ENCODE assay signal across 8 cellular contexts in the genomic region with DNA sequence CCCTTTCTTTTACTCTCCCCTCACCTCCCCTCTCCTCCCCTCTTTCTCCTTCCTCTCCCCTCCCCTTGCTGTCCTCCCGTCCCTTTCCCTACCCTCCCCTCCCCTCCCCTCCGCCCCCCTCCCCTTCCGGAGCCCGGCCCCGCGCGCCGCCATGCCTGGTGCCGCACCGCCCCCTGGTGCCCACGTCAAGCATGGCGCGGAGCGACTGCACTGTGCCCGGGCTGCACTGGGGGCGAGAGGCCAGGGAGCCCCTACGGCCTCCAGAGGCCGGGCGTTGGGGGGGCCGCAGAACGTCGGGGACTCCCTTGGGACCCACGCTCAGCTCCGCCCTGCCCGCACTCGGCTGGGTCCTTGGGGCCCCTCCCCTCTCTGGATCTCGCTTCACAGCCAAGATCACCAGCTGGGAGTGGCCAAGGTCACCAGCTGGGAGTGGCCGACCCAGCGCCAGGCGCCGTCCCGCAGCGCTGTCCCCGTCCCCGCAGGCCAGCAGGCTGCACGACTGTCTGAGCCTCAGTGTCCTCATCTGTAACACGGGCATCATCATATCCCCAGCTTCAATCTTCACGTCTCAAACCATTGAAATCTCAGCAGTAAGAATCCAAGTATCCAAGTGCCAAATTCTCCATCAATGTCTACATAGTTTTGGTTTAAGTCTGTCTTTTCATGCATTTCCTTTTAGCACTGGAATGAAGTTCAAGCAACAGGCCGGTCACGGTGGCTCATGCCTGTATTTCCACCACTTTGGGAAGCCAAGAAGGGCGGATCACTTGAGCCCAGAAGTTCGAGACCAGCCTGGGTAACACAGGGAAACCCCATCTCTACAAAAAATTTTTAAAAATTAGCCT. TPM values are rescaled to one million over a fixed set of nuclear protein-coding genes. Genes with fewer than 3 reads are reported as not detected.
DNase-seq lines count a peak whose midpoint lies in the region; ATAC-seq, FAIRE-seq and TF ChIP-seq lines count a peak whose summit lies in the region.

No MANE protein-coding gene starts in this region.

- intact Hi-C loops in HepG2 (cut with micrococcal nuclease; ENCODE audit: unreplicated experiment): loop anchor here (10.0 kb wide), 1 partner anchor 563 kb away; the partner anchor contains the start of gene PLXNA1

- H4K20me1 ChIP-seq in HepG2 (ENCODE audit: insufficient read depth, low read length): no peaks in the 10 kb centered on the region

- H2AFZ ChIP-seq in HepG2 (ENCODE audit: low read length): no peak overlapping the region

- peak overlapping the region; percentile 79 for H3K4me2 ChIP-seq in HepG2 (ENCODE audit: low read depth, low read length)

- BruUV-seq in HepG2 (replicated peaks; lab: Mats Ljungman, UMichigan): no TSS peak

- no peaks in the 10 kb centered on the region for H3K36me3 ChIP-seq in HepG2 (replicated peaks in 1 of 2; ENCODE audit: control insufficient read depth in 1 of 2, insufficient read depth in 2 of 2, low read length in 2 of 2)

- peak; percentile 73 for ATAC-seq in HG02678 (IDR thresholded peaks at IDR 0.05; ENCODE audit: unreplicated experiment)
- peak; percentile 72 for ATAC-seq in HepG2
- ATAC-seq in GM21717 (IDR thresholded peaks at IDR 0.05; ENCODE audit: unreplicated experiment): no peak

- H3K4me1 ChIP-seq in HepG2 (ENCODE audit: insufficient read depth, low read length): peaks cover 42% of the 10 kb centered on the region

- no peaks in the 10 kb centered on the region for H3K79me2 ChIP-seq in HepG2 (ENCODE audit: insufficient read depth, low read length)

- FAIRE-seq in HepG2 (lab: Jason Lieb, UNC): no peak

- TF ChIP-seq RAD21 in HepG2 (CRISPR knock-in tag; IDR thresholded peaks at IDR 0.05): peak; percentile 62

- in situ Hi-C loops in HepG2 (cut with HindIII; ENCODE audit: extremely low pct_ligation_motif_present, low pct_unique_long_range_greater_than_20kb): no loop called here

- H3K4me3 ChIP-seq in coronary artery (peak overlapping the region; percentile 90), HepG2 (replicated peaks in 1 of 3; ENCODE audit: insufficient read depth in 1 of 3, low read depth in 2 of 3, low read length in 3 of 3) (peak overlapping the region; percentile 44 to 75 (median 48); a peak in 5 of 6 replicates)

- H3K27ac ChIP-seq in coronary artery (peak overlapping the region; percentile 41 to 82), HepG2 (ENCODE audit: extremely low read length, insufficient read depth, low read length) (no peak overlapping the region)

- H3K9ac ChIP-seq in HepG2 (ENCODE audit: insufficient read depth, low read depth, low read length): 0 out of 2 replicates have a peak overlapping the region, but pooled peaks have one; percentile 18

- TF ChIP-seq CTCF in coronary artery (IDR thresholded peaks at IDR 0.05) (peak; percentile 89), HepG2 (CRISPR knock-in tag; IDR thresholded peaks at IDR 0.05) (peak; percentile 84)

- no peaks in the 10 kb centered on the region for H3K9me3 ChIP-seq in HepG2 (ENCODE audit: low read length)

- H3K27me3 ChIP-seq in HepG2 (ENCODE audit: control insufficient read depth in 1 of 2, insufficient read depth in 2 of 2, low read length in 2 of 2): peaks cover 2 to 16% of the 10 kb centered on the region in 2 experiments; a peak in 3 of 5 replicates

- CTCF ChIA-PET in HepG2 (lab: Yijun Ruan, JAX; ENCODE audit: low intra/inter-chr PET ratio, low total read pairs): no interaction called here

- TF ChIP-seq EP300 in HepG2 (IDR thresholded peaks at IDR 0.05; ENCODE audit: low read depth in 2 of 2, low read length in 2 of 2) (no peak), HepG2 (CRISPR knock-in tag; IDR thresholded peaks at IDR 0.05; ENCODE audit: borderline replicate concordance) (no peak)

- POLR2A ChIA-PET in HepG2 (lab: Yijun Ruan, JAX): no interaction called here

- 10% methylated on average over 24 of the region's 42 CpGs for whole genome bisulfite sequencing in HepG2 (ENCODE audit: low lambda C conversion rate)

- no peak for TF ChIP-seq POLR2A in HepG2 (IDR thresholded peaks at IDR 0.05; ENCODE audit: insufficient read depth in 1 of 2, low read depth in 2 of 2, low read length in 2 of 2)

- DNase-seq in EH (ENCODE audit: low read depth): peak; percentile 60
- peak; percentile 60 for DNase-seq in NCI-H345 (lab: John Stamatoyannopoulos, UW)
- peak; percentile 74 for DNase-seq in activated CD4-positive, alpha-beta T cell treated with anti-CD3 and anti-CD28 coated beads, Interleukin-2, amount 50 U/mL, for 1 hour
- peak; percentile 83 for DNase-seq in coronary artery (ENCODE audit: low spot score)
- peak; percentile 14 for DNase-seq in HepG2 (ENCODE audit: low spot score)
- DNase-seq in stimulated activated CD4-positive, alpha-beta T cell treated with anti-CD3 and anti-CD28 coated beads, Interleukin-4, amount 100 ng/mL, for 1 hour: peak; percentile 84

TF ChIP-seq in HepG2, 621 proteins besides CTCF, POLR2A, EP300 and RAD21 (continues in another document):
- TF ChIP-seq, protein P1, sequence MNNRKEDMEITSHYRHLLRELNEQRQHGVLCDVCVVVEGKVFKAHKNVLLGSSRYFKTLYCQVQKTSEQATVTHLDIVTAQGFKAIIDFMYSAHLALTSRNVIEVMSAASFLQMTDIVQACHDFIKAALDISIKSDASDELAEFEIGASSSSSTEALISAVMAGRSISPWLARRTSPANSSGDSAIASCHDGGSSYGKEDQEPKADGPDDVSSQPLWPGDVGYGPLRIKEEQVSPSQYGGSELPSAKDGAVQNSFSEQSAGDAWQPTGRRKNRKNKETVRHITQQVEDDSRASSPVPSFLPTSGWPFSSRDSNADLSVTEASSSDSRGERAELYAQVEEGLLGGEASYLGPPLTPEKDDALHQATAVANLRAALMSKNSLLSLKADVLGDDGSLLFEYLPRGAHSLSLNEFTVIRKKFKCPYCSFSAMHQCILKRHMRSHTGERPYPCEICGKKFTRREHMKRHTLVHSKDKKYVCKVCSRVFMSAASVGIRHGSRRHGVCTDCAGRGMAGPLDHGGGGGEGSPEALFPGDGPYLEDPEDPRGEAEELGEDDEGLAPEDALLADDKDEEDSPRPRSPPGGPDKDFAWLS (CRISPR knock-in tag; IDR thresholded peaks at IDR 0.05; ENCODE audit: borderline replicate concordance): no peak

RNA-seq across cellular contexts. Expression of gene TPRA1, which starts 42.5 kb away (rescaled TPM):
- total RNA-seq in HepG2 (2016; rRNA removed; fragmentation: Illumina TruSeq; extraction: Trizol): 16.0 and 25.8 TPM in 2 replicates
- 5.2 and 7.7 TPM in 2 replicates for total RNA-seq in HepG2 (2016; cell fraction: cytosol; rRNA removed; fragmentation: Illumina TruSeq; extraction: Trizol; ENCODE audit: low read depth)
- 18.1 and 26.7 TPM in 2 replicates for total RNA-seq in HepG2 (2016; cell fraction: insoluble cytoplasmic fraction; rRNA removed; fragmentation: Illumina TruSeq; extraction: Trizol)
- total RNA-seq in HepG2 (2016; cell fraction: membrane; rRNA removed; fragmentation: Illumina TruSeq; extraction: Trizol): 14.2 and 15.9 TPM in 2 replicates
- total RNA-seq in HepG2 (2016; cell fraction: nucleus; rRNA removed; fragmentation: Illumina TruSeq; extraction: Trizol): 19.5 and 20.8 TPM in 2 replicates
- polyA plus RNA-seq in HepG2 (2011; rRNA removed): 25.4 and 35.4 TPM in 2 replicates
- 20.8 and 29.8 TPM in 2 replicates for polyA plus RNA-seq in HepG2 (2011; cell fraction: cytosol; rRNA removed)
- 39.0 and 41.7 TPM in 2 replicates for polyA plus RNA-seq in HepG2 (2011; cell fraction: nucleus; rRNA removed)
- 13.0 and 16.0 TPM in 2 replicates for polyA plus RNA-seq in HepG2 (2012)
- polyA plus RNA-seq in HepG2 (2016; cell fraction: cytosol; fragmentation: Illumina TruSeq; extraction: Trizol; ENCODE audit: low read depth): 5.6 and 6.4 TPM in 2 replicates
- polyA plus RNA-seq in HepG2 (2016; cell fraction: insoluble cytoplasmic fraction; fragmentation: Illumina TruSeq; extraction: Trizol; ENCODE audit: low read depth): 14.3 TPM in 2 replicates
- 9.6 and 10.9 TPM in 2 replicates for polyA plus RNA-seq in HepG2 (2016; cell fraction: membrane; fragmentation: Illumina TruSeq; extraction: Trizol; ENCODE audit: low read depth)
- 34.7 and 36.4 TPM in 2 replicates for polyA plus RNA-seq in HepG2 (2016; cell fraction: nucleus; fragmentation: Illumina TruSeq; extraction: Trizol; ENCODE audit: insufficient read depth, low read depth)
- polyA minus RNA-seq in HepG2 (2011; rRNA and poly(A)+ RNA removed; ENCODE audit: low replicate concordance): 60.4 and 130 TPM in 2 replicates
- polyA minus RNA-seq in HepG2 (2011; cell fraction: cytosol; rRNA and poly(A)+ RNA removed): 12.0 and 12.9 TPM in 2 replicates
- polyA minus RNA-seq in HepG2 (2011; cell fraction: nucleus; rRNA and poly(A)+ RNA removed): 12.6 and 20.5 TPM in 2 replicates

RNA-seq across cellular contexts. Expression of gene MCM2, which starts 50.2 kb away (rescaled TPM):
- total RNA-seq in HepG2 (2016; rRNA removed; fragmentation: Illumina TruSeq; extraction: Trizol): 133 and 134 TPM in 2 replicates
- total RNA-seq in HepG2 (2016; cell fraction: cytosol; rRNA removed; fragmentation: Illumina TruSeq; extraction: Trizol; ENCODE audit: low read depth): 22.3 and 24.9 TPM in 2 replicates
- 115 and 130 TPM in 2 replicates for total RNA-seq in HepG2 (2016; cell fraction: insoluble cytoplasmic fraction; rRNA removed; fragmentation: Illumina TruSeq; extraction: Trizol)
- total RNA-seq in HepG2 (2016; cell fraction: membrane; rRNA removed; fragmentation: Illumina TruSeq; extraction: Trizol): 33.8 and 39.4 TPM in 2 replicates
- total RNA-seq in HepG2 (2016; cell fraction: nucleus; rRNA removed; fragmentation: Illumina TruSeq; extraction: Trizol): 68.8 and 75.2 TPM in 2 replicates
- polyA plus RNA-seq in HepG2 (2011; rRNA removed): 34.3 and 43.5 TPM in 2 replicates
- polyA plus RNA-seq in HepG2 (2011; cell fraction: cytosol; rRNA removed): 28.9 and 46.8 TPM in 2 replicates
- polyA plus RNA-seq in HepG2 (2011; cell fraction: nucleus; rRNA removed): 34.6 and 57.1 TPM in 2 replicates
- polyA plus RNA-seq in HepG2 (2012): 19.7 and 32.1 TPM in 2 replicates
- 7.2 and 8.0 TPM in 2 replicates for polyA plus RNA-seq in HepG2 (2016; cell fraction: cytosol; fragmentation: Illumina TruSeq; extraction: Trizol; ENCODE audit: low read depth)
- polyA plus RNA-seq in HepG2 (2016; cell fraction: insoluble cytoplasmic fraction; fragmentation: Illumina TruSeq; extraction: Trizol; ENCODE audit: low read depth): 74.7 and 93.0 TPM in 2 replicates
- 14.0 and 16.6 TPM in 2 replicates for polyA plus RNA-seq in HepG2 (2016; cell fraction: membrane; fragmentation: Illumina TruSeq; extraction: Trizol; ENCODE audit: low read depth)
- 65.8 and 73.2 TPM in 2 replicates for polyA plus RNA-seq in HepG2 (2016; cell fraction: nucleus; fragmentation: Illumina TruSeq; extraction: Trizol; ENCODE audit: insufficient read depth, low read depth)
- 166 and 435 TPM in 2 replicates for polyA minus RNA-seq in HepG2 (2011; rRNA and poly(A)+ RNA removed; ENCODE audit: low replicate concordance)
- polyA minus RNA-seq in HepG2 (2011; cell fraction: cytosol; rRNA and poly(A)+ RNA removed): 38.0 and 60.1 TPM in 2 replicates
- polyA minus RNA-seq in HepG2 (2011; cell fraction: nucleus; rRNA and poly(A)+ RNA removed): 20.4 and 28.2 TPM in 2 replicates

Comparison
In these comparisons a context has a peak if more than half of its experiments do, and no peak if none do; other contexts are left out.
1. DNase-seq: peak in every context shown above with its lines; median percentile 84 in stimulated activated CD4-positive, alpha-beta T cell treated with anti-CD3 and anti-CD28 coated beads, Interleukin-4, amount 100 ng/mL, for 1 hour; 83 in coronary artery; 74 in activated CD4-positive, alpha-beta T cell treated with anti-CD3 and anti-CD28 coated beads, Interleukin-2, amount 50 U/mL, for 1 hour; 60 in EH; 60 in NCI-H345; 14 in HepG2.